Comparison of ENCODE assay signal across 1 cellular context in genomic region chr2:50345691-50346090, GRCh38.
TF ChIP-seq lines count a peak whose summit lies in the region.

No MANE protein-coding gene starts in this region.

TF ChIP-seq in IMR-90, 13 proteins besides CTCF, POLR2A, EP300 and RAD21 (continued from another document):
- no peak for TF ChIP-seq ELK1 (IDR thresholded peaks at IDR 0.05; ENCODE audit: borderline replicate concordance, low read depth, low read length)
- no peak for TF ChIP-seq MAFK (IDR thresholded peaks at IDR 0.05; ENCODE audit: low read depth, low read length)
- no peak for TF ChIP-seq CHD1 (IDR thresholded peaks at IDR 0.05; ENCODE audit: low read depth, low read length)
- no peak for TF ChIP-seq USF2 (IDR thresholded peaks at IDR 0.05; ENCODE audit: low read depth, low read length)
- TF ChIP-seq FOS (IDR thresholded peaks at IDR 0.05; ENCODE audit: low read depth, low read length), result no peak
- no peak for TF ChIP-seq RCOR1 (IDR thresholded peaks at IDR 0.05; ENCODE audit: insufficient replicate concordance, low read length)
- TF ChIP-seq NFE2L2 (IDR thresholded peaks at IDR 0.05; ENCODE audit: low read depth, low read length), result no peak
- no peak for TF ChIP-seq RFX5 (IDR thresholded peaks at IDR 0.05; ENCODE audit: low read depth, low read length)
- TF ChIP-seq BHLHE40 (IDR thresholded peaks at IDR 0.05; ENCODE audit: low read depth, low read length), result no peak
